ENCODE assay signal across 1 cellular context in genomic region chr1:45584351-45585109, GRCh38.
TF ChIP-seq lines count a peak whose summit lies in the region.

No MANE protein-coding gene starts in this region.

TF ChIP-seq in K562, 482 proteins besides CTCF, POLR2A, EP300 and RAD21 (continued from another document and continues in another):
- TF ChIP-seq MGA (IDR thresholded peaks at IDR 0.05) (peak; percentile 57), SNAPC5 (CRISPR knock-in tag; IDR thresholded peaks at IDR 0.05) (no peak), CHD7 (IDR thresholded peaks at IDR 0.05; ENCODE audit: low read depth, low read length) (no peak), KLF10 (CRISPR knock-in tag; IDR thresholded peaks at IDR 0.05) (no peak), SMARCE1 (IDR thresholded peaks at IDR 0.05) (no peak), TSC22D4 (tag; IDR thresholded peaks at IDR 0.05) (no peak), GTF2F1 (IDR thresholded peaks at IDR 0.05; ENCODE audit: low read depth, low read length) (0 out of 2 replicates have a peak, but pooled peaks have one; percentile 41), NFIX (CRISPR knock-in tag; IDR thresholded peaks at IDR 0.05; ENCODE audit: low read depth) (no peak), RFX7 (CRISPR knock-in tag; IDR thresholded peaks at IDR 0.05) (no peak), PHTF2 (CRISPR knock-in tag; IDR thresholded peaks at IDR 0.05) (no peak), SRSF1 (IDR thresholded peaks at IDR 0.05; ENCODE audit: low read depth, low read length) (no peak), ZNF740 (CRISPR knock-in tag; IDR thresholded peaks at IDR 0.05) (peak; percentile 30; the same call in 1 of the 2 replicates), ZNF740 (tag; IDR thresholded peaks at IDR 0.05) (no peak), TEAD1 (CRISPR knock-in tag; IDR thresholded peaks at IDR 0.05) (no peak), CC2D1A (IDR thresholded peaks at IDR 0.05) (no peak), MTA2 (IDR thresholded peaks at IDR 0.05; ENCODE audit: low read depth) (no peak), E4F1 (CRISPR knock-in tag; IDR thresholded peaks at IDR 0.05; ENCODE audit: borderline replicate concordance) (no peak), MBD2 (IDR thresholded peaks at IDR 0.05; ENCODE audit: borderline replicate concordance, low read depth) (no peak), ZNF830 (CRISPR knock-in tag; IDR thresholded peaks at IDR 0.05) (no peak), FOXJ2 (tag; IDR thresholded peaks at IDR 0.05) (no peak), KLF16 (IDR thresholded peaks at IDR 0.05) (no peak), ZNF184 (CRISPR knock-in tag; IDR thresholded peaks at IDR 0.05) (no peak), MNT (conservative IDR thresholded peaks at IDR 0.05) (peak; percentile 70 to 81)
